17 cellular contexts compared by ENCODE assay signal in genomic region chr3:59392116-59392515, GRCh38.
DNase-seq lines count a peak whose midpoint lies in the region; ATAC-seq and TF ChIP-seq lines count a peak whose summit lies in the region.
"Had no signal": no experiment of that assay in that cellular context is flagged by ENCODE, and none has a peak within 500 bp of the region (broad histone marks: within the 10 kb centered on the region; RNA-seq: fewer than 3 reads in every experiment).

No MANE protein-coding gene starts in this region.

- peaks cover 2% of the 10 kb centered on the region for H3K36me3 Mint-ChIP-seq in activated naive CD4-positive, alpha-beta T cell treated with anti-CD3 and anti-CD28 coated beads, Interleukin-2, amount 50 U/mL, for 24 hours
- peaks cover 2% of the 10 kb centered on the region for H3K36me3 Mint-ChIP-seq in activated naive CD4-positive, alpha-beta T cell treated with anti-CD3 and anti-CD28 coated beads, Interleukin-2, amount 10 ng/mL, durations not matched to agents 7 days and 5 days
- peaks cover 3% of the 10 kb centered on the region for H3K36me3 Mint-ChIP-seq in neural crest cell (ENCODE audit: low read depth)
- no peaks in the 10 kb centered on the region for H3K36me3 Mint-ChIP-seq in osteocyte (ENCODE audit: unreplicated experiment)
- H3K36me3 Mint-ChIP-seq: CD14-positive monocyte had no signal

- H3K4me1 ChIP-seq in MM.1S (ENCODE audit: low read length) = peaks cover 31% of the 10 kb centered on the region
- H3K4me1 ChIP-seq: BLaER1, Caco-2, HAP-1 had no signal

- H3K79me2 ChIP-seq in MM.1S (ENCODE audit: low read length) = no peaks in the 10 kb centered on the region

- H3K9me3 ChIP-seq in MM.1S (replicated peaks; ENCODE audit: insufficient read depth, low read length) = no peaks in the 10 kb centered on the region
- H3K9me3 ChIP-seq: Caco-2, HAP-1 had no signal

- H3K27ac Mint-ChIP-seq in activated naive CD4-positive, alpha-beta T cell treated with anti-CD3 and anti-CD28 coated beads, Interleukin-2, amount 50 U/mL, for 24 hours = peak overlapping the region; percentile 12
- no peak overlapping the region for H3K27ac Mint-ChIP-seq in activated naive CD4-positive, alpha-beta T cell treated with anti-CD3 and anti-CD28 coated beads, Interleukin-2, amount 10 ng/mL, durations not matched to agents 7 days and 5 days
- H3K27ac Mint-ChIP-seq in neural crest cell (ENCODE audit: unreplicated experiment) = peak overlapping the region; percentile 85
- no peak overlapping the region for H3K27ac Mint-ChIP-seq in osteocyte (ENCODE audit: unreplicated experiment)
- H3K27ac Mint-ChIP-seq: CD14-positive monocyte; CD8-positive, alpha-beta memory T cell had no signal

- no peak overlapping the region for H3K4me3 ChIP-seq in MM.1S (ENCODE audit: low read length)
- H3K4me3 ChIP-seq: BLaER1, HAP-1 had no signal

- H3K27me3 ChIP-seq in MM.1S (replicated peaks; ENCODE audit: insufficient read depth, low read length) = no peaks in the 10 kb centered on the region
- H3K27me3 ChIP-seq: BLaER1 had no signal

- H3K27me3 Mint-ChIP-seq in activated naive CD4-positive, alpha-beta T cell treated with anti-CD3 and anti-CD28 coated beads, Interleukin-2, amount 50 U/mL, for 24 hours = no peaks in the 10 kb centered on the region
- no peaks in the 10 kb centered on the region for H3K27me3 Mint-ChIP-seq in activated naive CD4-positive, alpha-beta T cell treated with anti-CD3 and anti-CD28 coated beads, Interleukin-2, amount 10 ng/mL, durations not matched to agents 7 days and 5 days
- no peaks in the 10 kb centered on the region for H3K27me3 Mint-ChIP-seq in neural crest cell (ENCODE audit: low read depth)
- H3K27me3 Mint-ChIP-seq in osteocyte (ENCODE audit: unreplicated experiment) = peaks cover 7% of the 10 kb centered on the region

- H3K27ac ChIP-seq in MM.1S (ENCODE audit: low read length) = no peak overlapping the region
- H3K27ac ChIP-seq: BLaER1 had no signal

- no peak for TF ChIP-seq CTCF in MM.1S (IDR thresholded peaks at IDR 0.05; ENCODE audit: low read length)
- TF ChIP-seq CTCF in neural crest cell (conservative IDR thresholded peaks at IDR 0.05) = no peak
- TF ChIP-seq CTCF in osteocyte (IDR thresholded peaks at IDR 0.05) = no peak

- H3K9me3 Mint-ChIP-seq in activated naive CD4-positive, alpha-beta T cell treated with anti-CD3 and anti-CD28 coated beads, Interleukin-2, amount 50 U/mL, for 24 hours = peaks cover 14% of the 10 kb centered on the region
- peaks cover 6% of the 10 kb centered on the region for H3K9me3 Mint-ChIP-seq in activated naive CD4-positive, alpha-beta T cell treated with anti-CD3 and anti-CD28 coated beads, Interleukin-2, amount 10 ng/mL, durations not matched to agents 7 days and 5 days
- peaks cover 11% of the 10 kb centered on the region for H3K9me3 Mint-ChIP-seq in neural crest cell
- H3K9me3 Mint-ChIP-seq in osteocyte (ENCODE audit: unreplicated experiment) = peaks cover 7% of the 10 kb centered on the region
- H3K9me3 Mint-ChIP-seq: CD8-positive, alpha-beta memory T cell had no signal

- peaks cover 27% of the 10 kb centered on the region for H3K4me1 Mint-ChIP-seq in activated naive CD4-positive, alpha-beta T cell treated with anti-CD3 and anti-CD28 coated beads, Interleukin-2, amount 50 U/mL, for 24 hours
- H3K4me1 Mint-ChIP-seq in activated naive CD4-positive, alpha-beta T cell treated with anti-CD3 and anti-CD28 coated beads, Interleukin-2, amount 10 ng/mL, durations not matched to agents 7 days and 5 days = peaks cover 25% of the 10 kb centered on the region
- H3K4me1 Mint-ChIP-seq in neural crest cell = peaks cover 8% of the 10 kb centered on the region
- no peaks in the 10 kb centered on the region for H3K4me1 Mint-ChIP-seq in osteocyte (ENCODE audit: unreplicated experiment)

- no peak overlapping the region for H3K4me2 ChIP-seq in MM.1S (ENCODE audit: low read depth, low read length)
- H3K4me2 ChIP-seq: BLaER1 had no signal

- CTCF ChIA-PET in activated naive CD4-positive, alpha-beta T cell treated with anti-CD3 and anti-CD28 coated beads, Interleukin-2, amount 10 ng/mL, durations not matched to agents 7 days and 5 days (lab: Charles Lee) = interaction anchor here (1.0 to 1.6 kb wide), 2 partner anchors 33 to 320 kb away, joined by 3 read pairs; no protein-coding TSS in a partner anchor

- no peak for ATAC-seq in GM19324 (IDR thresholded peaks at IDR 0.05; ENCODE audit: low FRiP score, unreplicated experiment)

- 0 out of 2 replicates have a peak overlapping the region, but pooled peaks have one; percentile 43 for H2AFZ ChIP-seq in MM.1S (ENCODE audit: low read length)

- no peak overlapping the region for H3K4me3 Mint-ChIP-seq in activated naive CD4-positive, alpha-beta T cell treated with anti-CD3 and anti-CD28 coated beads, Interleukin-2, amount 50 U/mL, for 24 hours
- H3K4me3 Mint-ChIP-seq in activated naive CD4-positive, alpha-beta T cell treated with anti-CD3 and anti-CD28 coated beads, Interleukin-2, amount 10 ng/mL, durations not matched to agents 7 days and 5 days = no peak overlapping the region
- no peak overlapping the region for H3K4me3 Mint-ChIP-seq in neural crest cell
- H3K4me3 Mint-ChIP-seq in osteocyte (ENCODE audit: unreplicated experiment) = no peak overlapping the region
- H3K4me3 Mint-ChIP-seq: CD14-positive monocyte; CD8-positive, alpha-beta memory T cell had no signal

- H3K9ac ChIP-seq in MM.1S (ENCODE audit: low read length) = no peak overlapping the region
- H3K9ac ChIP-seq: BLaER1 had no signal

- peaks cover 16% of the 10 kb centered on the region for H3F3A ChIP-seq in MM.1S (ENCODE audit: insufficient read depth, low read length)

- no peak for DNase-seq in activated naive CD4-positive, alpha-beta T cell treated with anti-CD3 and anti-CD28 coated beads, Interleukin-2, amount 10 ng/mL, durations not matched to agents 7 days and 5 days
- DNase-seq in MM.1S (no peak), foreskin melanocyte (peak; percentile 16), neural crest cell (ENCODE audit: low read depth, low spot score) (no peak), NCI-H146 treated with DMSO at 0.1 percent for 48 hours (lab: John Stamatoyannopoulos, UW; ENCODE audit: unreplicated experiment) (no peak), osteocyte (ENCODE audit: extremely low spot score, unreplicated experiment) (no peak)
- DNase-seq: 8988T; Caco-2; CD8-positive, alpha-beta memory T cell; DMS153; DMS79; GDM1 had no signal

- H3K9me2 ChIP-seq in MM.1S (replicated peaks; ENCODE audit: insufficient read depth, low read length) = no peaks in the 10 kb centered on the region

- no peaks in the 10 kb centered on the region for H3K36me3 ChIP-seq in MM.1S (replicated peaks; ENCODE audit: insufficient read depth, low read length)
- H3K36me3 ChIP-seq: BLaER1, HAP-1 had no signal

- H4K20me1 ChIP-seq in MM.1S (ENCODE audit: insufficient read depth, low read length) = no peaks in the 10 kb centered on the region
- H4K20me1 ChIP-seq: BLaER1 had no signal

Comparison
In these comparisons a context has a peak if more than half of its experiments do, and no peak if none do; other contexts are left out.
1. H3K27ac Mint-ChIP-seq: peak in activated naive CD4-positive, alpha-beta T cell treated with anti-CD3 and anti-CD28 coated beads, Interleukin-2, amount 50 U/mL, for 24 hours (single experiment) and neural crest cell (single experiment); none in activated naive CD4-positive, alpha-beta T cell treated with anti-CD3 and anti-CD28 coated beads, Interleukin-2, amount 10 ng/mL, durations not matched to agents 7 days and 5 days (single experiment) and osteocyte (single experiment).